ENCODE assay signal across 1 cellular context in the genomic region with DNA sequence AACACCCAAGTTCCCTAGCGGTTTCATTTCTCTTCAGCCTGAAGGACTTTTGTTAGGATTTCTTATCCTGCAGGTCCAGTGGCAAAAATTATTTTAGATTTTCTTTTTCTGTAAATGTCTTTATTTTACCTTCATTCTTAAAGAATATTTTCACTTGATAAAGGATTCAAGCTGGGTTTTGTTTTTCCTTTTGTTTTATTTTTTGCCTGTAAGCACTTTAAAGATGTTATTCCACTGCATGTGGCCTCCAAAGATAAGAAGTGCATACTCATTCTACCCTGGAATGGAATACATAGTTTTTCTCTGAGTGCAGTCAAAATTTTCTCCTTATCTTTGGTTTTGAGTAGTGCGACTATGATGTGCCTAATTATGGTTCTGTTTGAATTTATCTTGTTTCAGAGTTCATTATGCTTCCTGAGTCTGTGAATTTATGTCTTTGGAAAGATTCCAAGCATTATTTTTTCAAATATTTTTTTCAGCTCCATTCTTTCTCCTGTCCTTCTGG.
TF ChIP-seq lines count a peak whose summit lies in the region.

No MANE protein-coding gene starts in this region.

TF ChIP-seq in K562, 482 proteins besides CTCF, POLR2A, EP300 and RAD21 (continued from another document):
- TF ChIP-seq, protein P1, sequence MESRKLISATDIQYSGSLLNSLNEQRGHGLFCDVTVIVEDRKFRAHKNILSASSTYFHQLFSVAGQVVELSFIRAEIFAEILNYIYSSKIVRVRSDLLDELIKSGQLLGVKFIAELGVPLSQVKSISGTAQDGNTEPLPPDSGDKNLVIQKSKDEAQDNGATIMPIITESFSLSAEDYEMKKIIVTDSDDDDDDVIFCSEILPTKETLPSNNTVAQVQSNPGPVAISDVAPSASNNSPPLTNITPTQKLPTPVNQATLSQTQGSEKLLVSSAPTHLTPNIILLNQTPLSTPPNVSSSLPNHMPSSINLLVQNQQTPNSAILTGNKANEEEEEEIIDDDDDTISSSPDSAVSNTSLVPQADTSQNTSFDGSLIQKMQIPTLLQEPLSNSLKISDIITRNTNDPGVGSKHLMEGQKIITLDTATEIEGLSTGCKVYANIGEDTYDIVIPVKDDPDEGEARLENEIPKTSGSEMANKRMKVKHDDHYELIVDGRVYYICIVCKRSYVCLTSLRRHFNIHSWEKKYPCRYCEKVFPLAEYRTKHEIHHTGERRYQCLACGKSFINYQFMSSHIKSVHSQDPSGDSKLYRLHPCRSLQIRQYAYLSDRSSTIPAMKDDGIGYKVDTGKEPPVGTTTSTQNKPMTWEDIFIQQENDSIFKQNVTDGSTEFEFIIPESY (CRISPR knock-in tag; IDR thresholded peaks at IDR 0.05): no peak
- TF ChIP-seq, protein P2, sequence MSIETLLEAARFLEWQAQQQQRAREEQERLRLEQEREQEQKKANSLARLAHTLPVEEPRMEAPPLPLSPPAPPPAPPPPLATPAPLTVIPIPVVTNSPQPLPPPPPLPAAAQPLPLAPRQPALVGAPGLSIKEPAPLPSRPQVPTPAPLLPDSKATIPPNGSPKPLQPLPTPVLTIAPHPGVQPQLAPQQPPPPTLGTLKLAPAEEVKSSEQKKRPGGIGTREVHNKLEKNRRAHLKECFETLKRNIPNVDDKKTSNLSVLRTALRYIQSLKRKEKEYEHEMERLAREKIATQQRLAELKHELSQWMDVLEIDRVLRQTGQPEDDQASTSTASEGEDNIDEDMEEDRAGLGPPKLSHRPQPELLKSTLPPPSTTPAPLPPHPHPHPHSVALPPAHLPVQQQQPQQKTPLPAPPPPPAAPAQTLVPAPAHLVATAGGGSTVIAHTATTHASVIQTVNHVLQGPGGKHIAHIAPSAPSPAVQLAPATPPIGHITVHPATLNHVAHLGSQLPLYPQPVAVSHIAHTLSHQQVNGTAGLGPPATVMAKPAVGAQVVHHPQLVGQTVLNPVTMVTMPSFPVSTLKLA (conservative IDR thresholded peaks at IDR 0.05): peak; percentile 70 to 72
- TF ChIP-seq, protein P3, sequence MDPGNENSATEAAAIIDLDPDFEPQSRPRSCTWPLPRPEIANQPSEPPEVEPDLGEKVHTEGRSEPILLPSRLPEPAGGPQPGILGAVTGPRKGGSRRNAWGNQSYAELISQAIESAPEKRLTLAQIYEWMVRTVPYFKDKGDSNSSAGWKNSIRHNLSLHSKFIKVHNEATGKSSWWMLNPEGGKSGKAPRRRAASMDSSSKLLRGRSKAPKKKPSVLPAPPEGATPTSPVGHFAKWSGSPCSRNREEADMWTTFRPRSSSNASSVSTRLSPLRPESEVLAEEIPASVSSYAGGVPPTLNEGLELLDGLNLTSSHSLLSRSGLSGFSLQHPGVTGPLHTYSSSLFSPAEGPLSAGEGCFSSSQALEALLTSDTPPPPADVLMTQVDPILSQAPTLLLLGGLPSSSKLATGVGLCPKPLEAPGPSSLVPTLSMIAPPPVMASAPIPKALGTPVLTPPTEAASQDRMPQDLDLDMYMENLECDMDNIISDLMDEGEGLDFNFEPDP (CRISPR knock-in tag; IDR thresholded peaks at IDR 0.05): no peak
- TF ChIP-seq SMAD3 (CRISPR knock-in tag; conservative IDR thresholded peaks at IDR 0.05) (no peak), GABPA (tag; conservative IDR thresholded peaks at IDR 0.05; ENCODE audit: low read depth) (peak; percentile 51; the same call in 1 of the 2 replicates), NFIX (CRISPR knock-in tag; IDR thresholded peaks at IDR 0.05; ENCODE audit: low read depth) (no peak), RBM39 (optimal IDR thresholded peaks at IDR 0.05; ENCODE audit: low read depth, low read length) (no peak), TARDBP (IDR thresholded peaks at IDR 0.05) (no peak), POLR3G (IDR thresholded peaks at IDR 0.05; ENCODE audit: extremely low read depth, insufficient read length, insufficient replicate concordance) (no peak), ZNF707 (CRISPR knock-in tag; conservative IDR thresholded peaks at IDR 0.05) (no peak), ETV5 (CRISPR knock-in tag; IDR thresholded peaks at IDR 0.05; ENCODE audit: low read depth) (no peak), RCOR1 (IDR thresholded peaks at IDR 0.05; ENCODE audit: borderline replicate concordance in 1 of 2, low read depth in 2 of 2, low read length in 2 of 2) (peak in 1 of 2 experiments; percentile 86; a peak in 2 of 4 replicates), HDAC8 (tag; IDR thresholded peaks at IDR 0.05) (no peak), JUNB (CRISPR knock-in tag; conservative IDR thresholded peaks at IDR 0.05) (no peak), BACH1 (tag; IDR thresholded peaks at IDR 0.05) (no peak), TAF7 (tag; IDR thresholded peaks at IDR 0.05) (no peak), RBBP5 (IDR thresholded peaks at IDR 0.05; ENCODE audit: borderline replicate concordance, insufficient read depth, low read length, poor library complexity, severe bottlenecking) (peak; percentile 56), SMARCC2 (IDR thresholded peaks at IDR 0.05; ENCODE audit: low read depth) (peak; percentile 99), ZNF778 (CRISPR knock-in tag; IDR thresholded peaks at IDR 0.05) (no peak), IRF2 (CRISPR knock-in tag; IDR thresholded peaks at IDR 0.05) (no peak), MTA1 (IDR thresholded peaks at IDR 0.05; ENCODE audit: borderline replicate concordance) (0 out of 2 replicates have a peak, but pooled peaks have one; percentile 55), ZFP30 (CRISPR knock-in tag; IDR thresholded peaks at IDR 0.05; ENCODE audit: borderline replicate concordance) (no peak), JUN (IDR thresholded peaks at IDR 0.05; ENCODE audit: borderline replicate concordance, low read depth, low read length) (peak; percentile 59; the same call in 1 of the 2 replicates), JUN (CRISPR knock-in tag; IDR thresholded peaks at IDR 0.05; ENCODE audit: borderline replicate concordance) (no peak), FOS (IDR thresholded peaks at IDR 0.05; ENCODE audit: extremely low read depth, insufficient read length) (no peak), CTBP1 (IDR thresholded peaks at IDR 0.05; ENCODE audit: borderline replicate concordance) (peak; percentile 37; the same call in 1 of the 2 replicates), DDX20 (tag; IDR thresholded peaks at IDR 0.05; ENCODE audit: low read depth) (peak; percentile 75; the same call in 1 of the 2 replicates), MYBL2 (IDR thresholded peaks at IDR 0.05; ENCODE audit: low read depth) (peak; percentile 81), MYBL2 (CRISPR knock-in tag; IDR thresholded peaks at IDR 0.05; ENCODE audit: borderline replicate concordance) (no peak), SRF (CRISPR knock-in tag; IDR thresholded peaks at IDR 0.05) (peak in 1 of 2 experiments; percentile 97; a peak in 3 of 4 replicates), PHTF2 (CRISPR knock-in tag; IDR thresholded peaks at IDR 0.05) (no peak), STAT5B (CRISPR knock-in tag; IDR thresholded peaks at IDR 0.05) (no peak), CXXC5 (CRISPR knock-in tag; IDR thresholded peaks at IDR 0.05) (peak; percentile 55)
- TF ChIP-seq, protein P4, sequence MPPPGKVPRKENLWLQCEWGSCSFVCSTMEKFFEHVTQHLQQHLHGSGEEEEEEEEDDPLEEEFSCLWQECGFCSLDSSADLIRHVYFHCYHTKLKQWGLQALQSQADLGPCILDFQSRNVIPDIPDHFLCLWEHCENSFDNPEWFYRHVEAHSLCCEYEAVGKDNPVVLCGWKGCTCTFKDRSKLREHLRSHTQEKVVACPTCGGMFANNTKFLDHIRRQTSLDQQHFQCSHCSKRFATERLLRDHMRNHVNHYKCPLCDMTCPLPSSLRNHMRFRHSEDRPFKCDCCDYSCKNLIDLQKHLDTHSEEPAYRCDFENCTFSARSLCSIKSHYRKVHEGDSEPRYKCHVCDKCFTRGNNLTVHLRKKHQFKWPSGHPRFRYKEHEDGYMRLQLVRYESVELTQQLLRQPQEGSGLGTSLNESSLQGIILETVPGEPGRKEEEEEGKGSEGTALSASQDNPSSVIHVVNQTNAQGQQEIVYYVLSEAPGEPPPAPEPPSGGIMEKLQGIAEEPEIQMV (tag; conservative IDR thresholded peaks at IDR 0.05; ENCODE audit: low read depth): peak; percentile 7; the same call in 1 of the 2 replicates
- TF ChIP-seq, protein P5, sequence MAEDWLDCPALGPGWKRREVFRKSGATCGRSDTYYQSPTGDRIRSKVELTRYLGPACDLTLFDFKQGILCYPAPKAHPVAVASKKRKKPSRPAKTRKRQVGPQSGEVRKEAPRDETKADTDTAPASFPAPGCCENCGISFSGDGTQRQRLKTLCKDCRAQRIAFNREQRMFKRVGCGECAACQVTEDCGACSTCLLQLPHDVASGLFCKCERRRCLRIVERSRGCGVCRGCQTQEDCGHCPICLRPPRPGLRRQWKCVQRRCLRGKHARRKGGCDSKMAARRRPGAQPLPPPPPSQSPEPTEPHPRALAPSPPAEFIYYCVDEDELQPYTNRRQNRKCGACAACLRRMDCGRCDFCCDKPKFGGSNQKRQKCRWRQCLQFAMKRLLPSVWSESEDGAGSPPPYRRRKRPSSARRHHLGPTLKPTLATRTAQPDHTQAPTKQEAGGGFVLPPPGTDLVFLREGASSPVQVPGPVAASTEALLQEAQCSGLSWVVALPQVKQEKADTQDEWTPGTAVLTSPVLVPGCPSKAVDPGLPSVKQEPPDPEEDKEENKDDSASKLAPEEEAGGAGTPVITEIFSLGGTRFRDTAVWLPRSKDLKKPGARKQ (CRISPR knock-in tag; IDR thresholded peaks at IDR 0.05): no peak
- TF ChIP-seq, protein P6, sequence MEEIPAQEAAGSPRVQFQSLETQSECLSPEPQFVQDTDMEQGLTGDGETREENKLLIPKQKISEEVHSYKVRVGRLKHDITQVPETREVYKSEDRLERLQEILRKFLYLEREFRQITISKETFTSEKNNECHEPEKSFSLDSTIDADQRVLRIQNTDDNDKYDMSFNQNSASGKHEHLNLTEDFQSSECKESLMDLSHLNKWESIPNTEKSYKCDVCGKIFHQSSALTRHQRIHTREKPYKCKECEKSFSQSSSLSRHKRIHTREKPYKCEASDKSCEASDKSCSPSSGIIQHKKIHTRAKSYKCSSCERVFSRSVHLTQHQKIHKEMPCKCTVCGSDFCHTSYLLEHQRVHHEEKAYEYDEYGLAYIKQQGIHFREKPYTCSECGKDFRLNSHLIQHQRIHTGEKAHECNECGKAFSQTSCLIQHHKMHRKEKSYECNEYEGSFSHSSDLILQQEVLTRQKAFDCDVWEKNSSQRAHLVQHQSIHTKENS (CRISPR knock-in tag; IDR thresholded peaks at IDR 0.05): no peak
- TF ChIP-seq, protein P7, sequence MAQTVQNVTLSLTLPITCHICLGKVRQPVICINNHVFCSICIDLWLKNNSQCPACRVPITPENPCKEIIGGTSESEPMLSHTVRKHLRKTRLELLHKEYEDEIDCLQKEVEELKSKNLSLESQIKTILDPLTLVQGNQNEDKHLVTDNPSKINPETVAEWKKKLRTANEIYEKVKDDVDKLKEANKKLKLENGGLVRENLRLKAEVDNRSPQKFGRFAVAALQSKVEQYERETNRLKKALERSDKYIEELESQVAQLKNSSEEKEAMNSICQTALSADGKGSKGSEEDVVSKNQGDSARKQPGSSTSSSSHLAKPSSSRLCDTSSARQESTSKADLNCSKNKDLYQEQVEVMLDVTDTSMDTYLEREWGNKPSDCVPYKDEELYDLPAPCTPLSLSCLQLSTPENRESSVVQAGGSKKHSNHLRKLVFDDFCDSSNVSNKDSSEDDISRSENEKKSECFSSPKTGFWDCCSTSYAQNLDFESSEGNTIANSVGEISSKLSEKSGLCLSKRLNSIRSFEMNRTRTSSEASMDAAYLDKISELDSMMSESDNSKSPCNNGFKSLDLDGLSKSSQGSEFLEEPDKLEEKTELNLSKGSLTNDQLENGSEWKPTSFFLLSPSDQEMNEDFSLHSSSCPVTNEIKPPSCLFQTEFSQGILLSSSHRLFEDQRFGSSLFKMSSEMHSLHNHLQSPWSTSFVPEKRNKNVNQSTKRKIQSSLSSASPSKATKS (CRISPR knock-in tag; IDR thresholded peaks at IDR 0.05): no peak
- TF ChIP-seq, protein P8, sequence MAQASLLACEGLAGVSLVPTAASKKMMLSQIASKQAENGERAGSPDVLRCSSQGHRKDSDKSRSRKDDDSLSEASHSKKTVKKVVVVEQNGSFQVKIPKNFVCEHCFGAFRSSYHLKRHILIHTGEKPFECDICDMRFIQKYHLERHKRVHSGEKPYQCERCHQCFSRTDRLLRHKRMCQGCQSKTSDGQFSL (CRISPR knock-in tag; IDR thresholded peaks at IDR 0.05): no peak
- TF ChIP-seq, protein P8 (tag; IDR thresholded peaks at IDR 0.05): no peak
- TF ChIP-seq, protein P9, sequence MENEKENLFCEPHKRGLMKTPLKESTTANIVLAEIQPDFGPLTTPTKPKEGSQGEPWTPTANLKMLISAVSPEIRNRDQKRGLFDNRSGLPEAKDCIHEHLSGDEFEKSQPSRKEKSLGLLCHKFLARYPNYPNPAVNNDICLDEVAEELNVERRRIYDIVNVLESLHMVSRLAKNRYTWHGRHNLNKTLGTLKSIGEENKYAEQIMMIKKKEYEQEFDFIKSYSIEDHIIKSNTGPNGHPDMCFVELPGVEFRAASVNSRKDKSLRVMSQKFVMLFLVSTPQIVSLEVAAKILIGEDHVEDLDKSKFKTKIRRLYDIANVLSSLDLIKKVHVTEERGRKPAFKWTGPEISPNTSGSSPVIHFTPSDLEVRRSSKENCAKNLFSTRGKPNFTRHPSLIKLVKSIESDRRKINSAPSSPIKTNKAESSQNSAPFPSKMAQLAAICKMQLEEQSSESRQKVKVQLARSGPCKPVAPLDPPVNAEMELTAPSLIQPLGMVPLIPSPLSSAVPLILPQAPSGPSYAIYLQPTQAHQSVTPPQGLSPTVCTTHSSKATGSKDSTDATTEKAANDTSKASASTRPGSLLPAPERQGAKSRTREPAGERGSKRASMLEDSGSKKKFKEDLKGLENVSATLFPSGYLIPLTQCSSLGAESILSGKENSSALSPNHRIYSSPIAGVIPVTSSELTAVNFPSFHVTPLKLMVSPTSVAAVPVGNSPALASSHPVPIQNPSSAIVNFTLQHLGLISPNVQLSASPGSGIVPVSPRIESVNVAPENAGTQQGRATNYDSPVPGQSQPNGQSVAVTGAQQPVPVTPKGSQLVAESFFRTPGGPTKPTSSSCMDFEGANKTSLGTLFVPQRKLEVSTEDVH (IDR thresholded peaks at IDR 0.05; ENCODE audit: low read depth, partially characterized antibody): no peak
TF ChIP-seq in K562: peak in this region for 135.
